In the genomic region with DNA sequence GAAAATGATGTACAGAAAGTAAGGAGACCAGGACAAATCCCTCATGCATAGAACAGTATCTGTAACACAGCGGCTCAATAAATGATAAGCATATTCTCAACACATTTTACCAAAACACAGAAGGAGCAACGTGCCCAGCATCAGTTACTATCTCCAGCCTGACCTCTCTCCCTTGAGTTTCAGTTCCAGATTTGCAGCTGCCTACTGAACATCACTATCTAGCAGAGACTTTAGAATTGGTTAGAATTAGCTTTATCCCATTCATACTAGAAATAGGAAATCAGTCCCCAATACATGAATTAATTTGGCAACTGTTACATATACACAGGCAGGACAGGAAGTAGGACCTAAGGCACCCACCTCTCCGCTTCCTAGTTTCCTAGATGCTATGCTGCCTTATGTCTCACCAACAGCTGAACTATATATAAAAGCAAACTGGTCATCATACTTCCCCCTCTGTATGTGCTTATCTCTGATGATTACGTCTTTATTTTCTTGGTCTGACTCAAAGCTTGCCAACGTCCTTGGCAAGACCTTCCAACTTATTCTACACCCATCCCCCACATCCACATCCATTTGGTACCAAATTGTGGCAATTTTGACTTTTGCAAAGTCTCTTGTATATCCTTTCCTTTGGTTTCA, we compare ENCODE assay signal across 11 cellular contexts.
DNase-seq lines count a peak whose midpoint lies in the region; TF ChIP-seq lines count a peak whose summit lies in the region.
"Had no signal": no experiment of that assay in that cellular context is flagged by ENCODE, and none has a peak within 500 bp of the region (broad histone marks: within the 10 kb centered on the region; RNA-seq: fewer than 3 reads in every experiment).

No MANE protein-coding gene starts in this region.

- H3K27ac Mint-ChIP-seq in endothelial cell (ENCODE audit: unreplicated experiment): no peak overlapping the region

- no peak for DNase-seq in AG04449 (ENCODE audit: low read depth, low spot score)
- peak; percentile 18 for DNase-seq in GM13977 (ENCODE audit: low spot score)
- peak; percentile 8 for DNase-seq in SIG-M5 (lab: John Stamatoyannopoulos, UW)
- no peak for DNase-seq in endothelial cell (ENCODE audit: low spot score)
- no peak for DNase-seq in NCI-H524 treated with DMSO at 0.1 percent for 48 hours (lab: John Stamatoyannopoulos, UW)
- DNase-seq in G401 (ENCODE audit: low spot score): no peak
- DNase-seq in activated naive CD4-positive, alpha-beta T cell treated with anti-CD3 and anti-CD28 coated beads, Interleukin-2, amount 50 U/mL, for 16 hours: no peak
- no peak for DNase-seq in T-helper 9 cell
- DNase-seq: aorta, COR-L47, left ventricle myocardium superior had no signal

- peaks cover 3% of the 10 kb centered on the region for H3K27me3 Mint-ChIP-seq in endothelial cell (ENCODE audit: unreplicated experiment)

- TF ChIP-seq CTCF in AG04449 (IDR thresholded peaks at IDR 0.05; ENCODE audit: insufficient read depth, low read length, missing control alignments) (no peak), GM13977 (IDR thresholded peaks at IDR 0.05; ENCODE audit: extremely low read depth, insufficient read depth, missing control alignments) (no peak), endothelial cell (IDR thresholded peaks at IDR 0.05; ENCODE audit: unreplicated experiment) (no peak)

- H3K9me3 Mint-ChIP-seq in endothelial cell (ENCODE audit: unreplicated experiment): no peaks in the 10 kb centered on the region

- POLR2A ChIA-PET in AG04449 (lab: Yijun Ruan, JAX): no interaction called here

- peaks cover 12% of the 10 kb centered on the region for H3K4me1 Mint-ChIP-seq in endothelial cell (ENCODE audit: unreplicated experiment)

- peak overlapping the region; percentile 38 for H3K4me3 ChIP-seq in AG04449 (ENCODE audit: low read depth, low read length)

- peaks cover 26% of the 10 kb centered on the region for H3K36me3 Mint-ChIP-seq in endothelial cell (ENCODE audit: low read depth, unreplicated experiment)

- H3K4me3 Mint-ChIP-seq in endothelial cell (ENCODE audit: unreplicated experiment): peak overlapping the region; percentile 28

- in situ Hi-C loops in GM13977 (cut with MboI; ENCODE audit: low pct_unique_long_range_greater_than_20kb, low sequenced_read_pairs, unreplicated experiment): loop anchor here (25.0 kb wide), 1 partner anchor 515 kb away; a partner anchor contains a TSS
- in situ Hi-C loops in G401 (cut with HindIII; ENCODE audit: low sequenced_read_pairs): no loop called here

- CTCF ChIA-PET in AG04449 (lab: Yijun Ruan, JAX): interaction anchor here (0.8 kb wide), 1 partner anchor 12 kb away, joined by 3 read pairs; no protein-coding TSS in a partner anchor

Comparison
In these comparisons a context has a peak if more than half of its experiments do, and no peak if none do; other contexts are left out.
1. DNase-seq: peak in GM13977 (single experiment) and SIG-M5 (single experiment); none in AG04449 (single experiment), endothelial cell (single experiment), NCI-H524 treated with DMSO at 0.1 percent for 48 hours (single experiment), G401 (single experiment), activated naive CD4-positive, alpha-beta T cell treated with anti-CD3 and anti-CD28 coated beads, Interleukin-2, amount 50 U/mL, for 16 hours (single experiment) and T-helper 9 cell (single experiment).